25 cellular contexts compared by ENCODE assay signal in genomic region chr7:66832531-66833351, GRCh38.
DNase-seq lines count a peak whose midpoint lies in the region; ATAC-seq and TF ChIP-seq lines count a peak whose summit lies in the region.
"Had no signal": no experiment of that assay in that cellular context is flagged by ENCODE, and none has a peak within 500 bp of the region (broad histone marks: within the 10 kb centered on the region; RNA-seq: fewer than 3 reads in every experiment).

No MANE protein-coding gene starts in this region.

- H4K91ac ChIP-seq in H9 (ENCODE audit: insufficient read length, low read depth, low read length): no peak overlapping the region
- no peak overlapping the region for H4K91ac ChIP-seq in neuronal stem cell (ENCODE audit: low read depth, low read length, poor library complexity)
- no peak overlapping the region for H4K91ac ChIP-seq in trophoblast cell (ENCODE audit: low read depth, low read length)

- TF ChIP-seq CTCF in H9 (conservative IDR thresholded peaks at IDR 0.05) (no peak), chondrocyte (IDR thresholded peaks at IDR 0.05) (no peak)

- no peak overlapping the region for H3K27ac ChIP-seq in H9 (ENCODE audit: insufficient read length, low read depth, low read length)
- H3K27ac ChIP-seq in neuronal stem cell (replicated peaks; ENCODE audit: low read length): no peak overlapping the region
- H3K27ac ChIP-seq in trophoblast cell (ENCODE audit: low read depth, low read length): no peak overlapping the region
- H3K27ac ChIP-seq: A549; BLaER1 treated with 17β-estradiol and CSF1 and Interleukin-3, amounts not matched to agents 10 nM and 100 nM; SJSA1 had no signal

- no peak overlapping the region for H3T11ph ChIP-seq in H9 (ENCODE audit: low read length)

- H3K23ac ChIP-seq in H9 (ENCODE audit: insufficient read length, low read depth, low read length) (no peak overlapping the region), neuronal stem cell (ENCODE audit: low read depth, low read length, poor library complexity) (no peak overlapping the region), trophoblast cell (ENCODE audit: low read length) (no peak overlapping the region)

- no peak overlapping the region for H2BK12ac ChIP-seq in H9 (ENCODE audit: insufficient read length, low read depth, low read length)
- no peak overlapping the region for H2BK12ac ChIP-seq in neuronal stem cell (ENCODE audit: low read length)
- no peak overlapping the region for H2BK12ac ChIP-seq in trophoblast cell (ENCODE audit: low read length)

- H2BK15ac ChIP-seq in H9 (ENCODE audit: low read depth, low read length) (no peak overlapping the region), neuronal stem cell (ENCODE audit: low read length) (no peak overlapping the region)

- H3K79me2 ChIP-seq in H9 (ENCODE audit: insufficient read depth, low read length) (no peaks in the 10 kb centered on the region), trophoblast cell (ENCODE audit: control insufficient read depth, insufficient read depth, low read length, poor library complexity) (no peaks in the 10 kb centered on the region)

- no peak overlapping the region for H3K56ac ChIP-seq in H9 (ENCODE audit: insufficient read length, low read depth, low read length)

- H3K79me1 ChIP-seq in H9 (ENCODE audit: insufficient read depth, low read depth, low read length, poor library complexity, severe bottlenecking): no peaks in the 10 kb centered on the region
- no peaks in the 10 kb centered on the region for H3K79me1 ChIP-seq in neuronal stem cell (ENCODE audit: low read depth, low read length)
- H3K79me1 ChIP-seq in trophoblast cell (ENCODE audit: low read length): no peaks in the 10 kb centered on the region

- no peak overlapping the region for H3K9ac ChIP-seq in H9 (ENCODE audit: extremely low read depth, insufficient read length, low read length)
- H3K9ac ChIP-seq in neuronal stem cell (ENCODE audit: low read depth, low read length, poor library complexity): no peak overlapping the region
- no peak overlapping the region for H3K9ac ChIP-seq in trophoblast cell (ENCODE audit: low read length)
- H3K9ac ChIP-seq: BLaER1 treated with 17β-estradiol and CSF1 and Interleukin-3, amounts not matched to agents 10 nM and 100 nM had no signal

- whole genome bisulfite sequencing in H9 (ENCODE audit: extremely low coverage, insufficient read length, low lambda C conversion rate): no CpG with 5 or more reads among the region's 12 CpGs
- no CpG with 5 or more reads among the region's 12 CpGs for WGBS in neuronal stem cell (ENCODE audit: extremely low coverage in 2 of 2, insufficient read length in 2 of 2, insufficient replicate concordance in 1 of 2), 2 donors
- WGBS in trophoblast cell (ENCODE audit: extremely low coverage, insufficient coverage, insufficient read length): no CpG with 5 or more reads among the region's 12 CpGs

- no peaks in the 10 kb centered on the region; the same call in 1 of the 2 replicates for H3K27me3 Mint-ChIP-seq in H9 (ENCODE audit: low read depth)
- H3K27me3 Mint-ChIP-seq in chondrocyte (ENCODE audit: low read depth): no peaks in the 10 kb centered on the region
- no peaks in the 10 kb centered on the region for H3K27me3 Mint-ChIP-seq in stimulated activated memory B cell treated with anti-CD40 and anti-IgM and Interleukin-4, amounts not matched to agents 10 μg/mL and 1 μg/mL and 100 μg/mL, for 72 hours
- H3K27me3 Mint-ChIP-seq: CD4-positive, alpha-beta T cell had no signal

- no peak overlapping the region for H3K4me3 Mint-ChIP-seq in H9
- H3K4me3 Mint-ChIP-seq in chondrocyte (ENCODE audit: unreplicated experiment): no peak overlapping the region
- no peak overlapping the region for H3K4me3 Mint-ChIP-seq in stimulated activated memory B cell treated with anti-CD40 and anti-IgM and Interleukin-4, amounts not matched to agents 10 μg/mL and 1 μg/mL and 100 μg/mL, for 72 hours
- H3K4me3 Mint-ChIP-seq: CD4-positive, alpha-beta T cell had no signal

- ATAC-seq in stimulated activated memory B cell treated with anti-CD40 and anti-IgM and Interleukin-4, amounts not matched to agents 10 μg/mL and 1 μg/mL and 100 μg/mL, for 72 hours: peak; percentile 16
- ATAC-seq: PC-3, Right ventricle myocardium inferior had no signal

- peaks cover 0 to 3% (median 0%) of the 10 kb centered on the region in 3 experiments; a peak in 1 of 7 replicates for H3K36me3 Mint-ChIP-seq in H9 (ENCODE audit: insufficient read depth in 1 of 3, low read depth in 3 of 3)
- no peaks in the 10 kb centered on the region for H3K36me3 Mint-ChIP-seq in chondrocyte (ENCODE audit: low read depth)
- no peaks in the 10 kb centered on the region for H3K36me3 Mint-ChIP-seq in stimulated activated memory B cell treated with anti-CD40 and anti-IgM and Interleukin-4, amounts not matched to agents 10 μg/mL and 1 μg/mL and 100 μg/mL, for 72 hours

- H3K27me3 ChIP-seq in H9 (ENCODE audit: insufficient read depth, low read length) (no peaks in the 10 kb centered on the region), neuronal stem cell (ENCODE audit: control insufficient read depth in 3 of 3, insufficient read depth in 3 of 3, low read depth in 1 of 3, low read length in 3 of 3) (no peaks in the 10 kb centered on the region), trophoblast cell (ENCODE audit: insufficient read depth, low read length) (no peaks in the 10 kb centered on the region)
- H3K27me3 ChIP-seq: BLaER1 treated with 17β-estradiol and CSF1 and Interleukin-3, amounts not matched to agents 10 nM and 100 nM; MG63; SJSA1 had no signal

- peak overlapping the region; percentile 19; the same call in 1 of the 2 replicates for H3K14ac ChIP-seq in H9 (ENCODE audit: insufficient read depth, low read length)
- H3K14ac ChIP-seq in neuronal stem cell (ENCODE audit: low read length): no peak overlapping the region
- H3K14ac ChIP-seq in trophoblast cell (ENCODE audit: low read length): no peak overlapping the region

- no peak overlapping the region for H4K5ac ChIP-seq in H9 (ENCODE audit: insufficient read length, low read depth, low read length)

- no peak overlapping the region for H2AK5ac ChIP-seq in H9 (ENCODE audit: insufficient read length, low read length)
- H2AK5ac ChIP-seq in neuronal stem cell (ENCODE audit: low read depth, low read length): no peak overlapping the region
- no peak overlapping the region for H2AK5ac ChIP-seq in trophoblast cell (ENCODE audit: low read length)

- H3K4me3 ChIP-seq in neuronal stem cell (ENCODE audit: low read length in 2 of 2) (no peak overlapping the region), trophoblast cell (ENCODE audit: low read depth, low read length) (no peak overlapping the region)
- H3K4me3 ChIP-seq: A549; BLaER1 treated with 17β-estradiol and CSF1 and Interleukin-3, amounts not matched to agents 10 nM and 100 nM; MG63; SJSA1 had no signal

- H3K36me3 ChIP-seq in neuronal stem cell (replicated peaks in 1 of 2; ENCODE audit: control insufficient read depth in 2 of 2, insufficient read depth in 2 of 2, low read length in 2 of 2) (no peaks in the 10 kb centered on the region), trophoblast cell (ENCODE audit: control insufficient read depth in 1 of 2, insufficient read depth in 2 of 2, low read length in 2 of 2) (no peaks in the 10 kb centered on the region)
- H3K36me3 ChIP-seq: BLaER1 treated with 17β-estradiol and CSF1 and Interleukin-3, amounts not matched to agents 10 nM and 100 nM; MG63; SJSA1 had no signal

- no peak overlapping the region for H3K4me2 ChIP-seq in H9 (ENCODE audit: insufficient read depth, insufficient read length, low read length)
- H3K4me2 ChIP-seq in neuronal stem cell (ENCODE audit: insufficient read depth, low read length, poor library complexity, severe bottlenecking): no peak overlapping the region
- no peak overlapping the region for H3K4me2 ChIP-seq in trophoblast cell (ENCODE audit: low read length)
- H3K4me2 ChIP-seq: A549; BLaER1 treated with 17β-estradiol and CSF1 and Interleukin-3, amounts not matched to agents 10 nM and 100 nM had no signal

- H3K27ac Mint-ChIP-seq in H9 (no peak overlapping the region), chondrocyte (ENCODE audit: unreplicated experiment) (no peak overlapping the region)
- H3K27ac Mint-ChIP-seq in stimulated activated memory B cell treated with anti-CD40 and anti-IgM and Interleukin-4, amounts not matched to agents 10 μg/mL and 1 μg/mL and 100 μg/mL, for 72 hours: no peak overlapping the region
- H3K27ac Mint-ChIP-seq: CD4-positive, alpha-beta T cell had no signal

- H2BK120ac ChIP-seq in H9 (ENCODE audit: low read depth, low read length, poor library complexity, severe bottlenecking) (no peak overlapping the region), neuronal stem cell (ENCODE audit: low read depth, low read length) (no peak overlapping the region), trophoblast cell (ENCODE audit: insufficient read depth, low read length, poor library complexity) (no peak overlapping the region)

- no peaks in the 10 kb centered on the region for H4K20me1 ChIP-seq in H9 (ENCODE audit: control insufficient read depth, insufficient read depth, insufficient read length)
- H4K20me1 ChIP-seq: BLaER1 treated with 17β-estradiol and CSF1 and Interleukin-3, amounts not matched to agents 10 nM and 100 nM had no signal

- H3K4me1 ChIP-seq in H9 (ENCODE audit: insufficient read depth, low read length) (no peaks in the 10 kb centered on the region), neuronal stem cell (ENCODE audit: control insufficient read depth in 2 of 2, insufficient read depth in 1 of 2, low read depth in 1 of 2, low read length in 2 of 2) (no peaks in the 10 kb centered on the region), trophoblast cell (ENCODE audit: control insufficient read depth in 1 of 2, insufficient read depth in 2 of 2, low read length in 2 of 2) (no peaks in the 10 kb centered on the region)
- H3K4me1 ChIP-seq: A549; BLaER1 treated with 17β-estradiol and CSF1 and Interleukin-3, amounts not matched to agents 10 nM and 100 nM; SJSA1 had no signal

- no peak overlapping the region for H2BK20ac ChIP-seq in H9 (ENCODE audit: low read depth, low read length, poor library complexity, severe bottlenecking)

- peaks cover 0 to 5% of the 10 kb centered on the region in 2 experiments; a peak in 2 of 5 replicates for H3K9me3 Mint-ChIP-seq in H9
- peaks cover 6% of the 10 kb centered on the region for H3K9me3 Mint-ChIP-seq in chondrocyte (ENCODE audit: low read depth)
- H3K9me3 Mint-ChIP-seq in stimulated activated memory B cell treated with anti-CD40 and anti-IgM and Interleukin-4, amounts not matched to agents 10 μg/mL and 1 μg/mL and 100 μg/mL, for 72 hours: no peaks in the 10 kb centered on the region
- H3K9me3 Mint-ChIP-seq: CD4-positive, alpha-beta T cell had no signal

- H2AFZ ChIP-seq in H9 (ENCODE audit: low read length): no peak overlapping the region
- H2AFZ ChIP-seq in neuronal stem cell (ENCODE audit: low read length): no peak overlapping the region
- no peak overlapping the region for H2AFZ ChIP-seq in trophoblast cell (ENCODE audit: insufficient read depth, low read length, poor library complexity)

- no peak for DNase-seq in H9
- peak; percentile 70 for DNase-seq in chondrocyte (ENCODE audit: low spot score)
- DNase-seq in neuronal stem cell (ENCODE audit: low spot score): no peak
- no peak for DNase-seq in NCI-H748 treated with DMSO at 0.1 percent for 48 hours (lab: John Stamatoyannopoulos, UW)
- DNase-seq in stimulated activated CD4-positive, alpha-beta T cell treated with anti-CD3 and anti-CD28 coated beads, Interleukin-1b, Interleukin-23, amount 100 ng/mL, for 48 hours: no peak
- DNase-seq in trophoblast cell: no peak
- DNase-seq: AML-193; CD4-positive, alpha-beta T cell; H7; KG1; MG63; NCI-H1105 treated with DMSO at 0.1 percent for 48 hours; NCI-H146; NCI-H1930; NCI-H2107; NCI-H446; NCI-H524 treated with DMSO at 0.1 percent for 48 hours; NCI-H82; NK-92 treated with Interleukin-12 subunit alpha and Interleukin-12 subunit beta, amount 100 ng/mL, for 24 hours; PC-3 had no signal

- H3K9me3 ChIP-seq in H9 (ENCODE audit: control insufficient read depth, low read depth, low read length): no peaks in the 10 kb centered on the region
- H3K9me3 ChIP-seq in neuronal stem cell (replicated peaks in 1 of 2; ENCODE audit: control insufficient read depth in 2 of 2, insufficient read depth in 1 of 2, low read depth in 1 of 2, low read length in 2 of 2): peaks cover 0 to 4% of the 10 kb centered on the region in 2 donors
- no peaks in the 10 kb centered on the region for H3K9me3 ChIP-seq in trophoblast cell (ENCODE audit: insufficient read depth, low read depth, low read length)
- H3K9me3 ChIP-seq: MG63, SJSA1 had no signal

- no peak overlapping the region for H4K12ac ChIP-seq in trophoblast cell (ENCODE audit: low read depth, low read length)

- H4K8ac ChIP-seq in H9 (replicated peaks; ENCODE audit: insufficient read length, low read depth, low read length) (no peak overlapping the region), neuronal stem cell (ENCODE audit: low read depth, low read length) (no peak overlapping the region), trophoblast cell (ENCODE audit: low read depth, low read length) (no peak overlapping the region)

- no peak overlapping the region for H3K4ac ChIP-seq in H9 (ENCODE audit: low read depth, low read length)
- H3K4ac ChIP-seq in neuronal stem cell (ENCODE audit: low read length): no peak overlapping the region
- H3K4ac ChIP-seq in trophoblast cell (ENCODE audit: low read depth, low read length): no peak overlapping the region

- H3K4me1 Mint-ChIP-seq in H9: no peaks in the 10 kb centered on the region
- H3K4me1 Mint-ChIP-seq in chondrocyte (ENCODE audit: low read depth): no peaks in the 10 kb centered on the region
- no peaks in the 10 kb centered on the region for H3K4me1 Mint-ChIP-seq in stimulated activated memory B cell treated with anti-CD40 and anti-IgM and Interleukin-4, amounts not matched to agents 10 μg/mL and 1 μg/mL and 100 μg/mL, for 72 hours

- H3K23me2 ChIP-seq in H9 (ENCODE audit: insufficient read length, low read depth, low read length, poor library complexity, severe bottlenecking): no peaks in the 10 kb centered on the region

- H2BK5ac ChIP-seq in H9 (ENCODE audit: insufficient read length, low read length): no peak overlapping the region
- H2BK5ac ChIP-seq in neuronal stem cell (ENCODE audit: low read length): no peak overlapping the region
- H2BK5ac ChIP-seq in trophoblast cell (ENCODE audit: low read depth, low read length, poor library complexity): no peak overlapping the region

- H3K18ac ChIP-seq in H9 (ENCODE audit: insufficient read length, low read depth, low read length): no peak overlapping the region
- peak overlapping the region; percentile 3 for H3K18ac ChIP-seq in neuronal stem cell (ENCODE audit: low read length)
- no peak overlapping the region for H3K18ac ChIP-seq in trophoblast cell (ENCODE audit: low read length)
